13 cellular contexts compared by ENCODE assay signal in genomic region chr6:33661118-33661838, GRCh38.
"Had no signal": no experiment of that assay in that cellular context is flagged by ENCODE, and none has a peak within 500 bp of the region (broad histone marks: within the 10 kb centered on the region; RNA-seq: fewer than 3 reads in every experiment).

No MANE protein-coding gene starts in this region.

- H3K9me3 ChIP-seq: pancreas had no signal

- FAIRE-seq: pancreas had no signal

- ATAC-seq: activated naive CD4-positive, alpha-beta T cell treated with anti-CD3 and anti-CD28 coated beads, Interleukin-2, amount 50 U/mL, for 72 hours; pancreas had no signal

- H3K27ac ChIP-seq: pancreas had no signal

- H3K36me3 ChIP-seq: pancreas had no signal

- H3K27me3 ChIP-seq: pancreas had no signal

- DNase-seq: activated CD4-positive, alpha-beta T cell treated with anti-CD3 and anti-CD28 coated beads, Interleukin-2, amount 50 U/mL, for 4 hours; activated effector memory CD4-positive, alpha-beta T cell treated with anti-CD3 and anti-CD28 coated beads, Interleukin-2, amount 50 U/mL, for 16 hours; activated T-cell treated with anti-CD3 and anti-CD28 coated beads, Interleukin-2, amount 50 U/mL, for 1 hour; amygdala; cerebellar nuclear complex; dermis blood vessel endothelial cell; endodermal cell; hippocampal formation; mesendoderm; pancreas; stimulated activated CD4-positive, alpha-beta T cell treated with anti-CD3 and anti-CD28 coated beads, Interleukin-15, amount 100 ng/mL, for 24 hours; stimulated activated CD4-positive, alpha-beta T cell treated with anti-CD3 and anti-CD28 coated beads, Interleukin-4, amount 100 ng/mL, for 24 hours had no signal

- H3K4me1 ChIP-seq: pancreas had no signal

- H3K4me3 ChIP-seq: pancreas had no signal
